Comparison of ENCODE assay signal across 10 cellular contexts in genomic region chr3:172280406-172281051, GRCh38.
DNase-seq lines count a peak whose midpoint lies in the region; ATAC-seq and TF ChIP-seq lines count a peak whose summit lies in the region.
"Had no signal": no experiment of that assay in that cellular context is flagged by ENCODE, and none has a peak within 500 bp of the region (broad histone marks: within the 10 kb centered on the region; RNA-seq: fewer than 3 reads in every experiment).

No MANE protein-coding gene starts in this region.

- H3K9me3 ChIP-seq in heart right ventricle (no peaks in the 10 kb centered on the region), smooth muscle cell (replicated peaks; ENCODE audit: low read depth) (no peaks in the 10 kb centered on the region)

- peaks cover 92% of the 10 kb centered on the region for H3K79me2 ChIP-seq in smooth muscle cell (ENCODE audit: low read depth)

- H3K27ac Mint-ChIP-seq in activated naive CD4-positive, alpha-beta T cell treated with anti-CD3 and anti-CD28 coated beads for 36 hours: no peak overlapping the region
- H3K27ac Mint-ChIP-seq: activated T-helper 17 cell treated with anti-CD3 and anti-CD28 coated beads, Interleukin-2, amount 50 U/mL, for 72 hours had no signal

- H3K4me1 Mint-ChIP-seq in activated naive CD4-positive, alpha-beta T cell treated with anti-CD3 and anti-CD28 coated beads for 36 hours (ENCODE audit: low read depth): no peaks in the 10 kb centered on the region

- H3K4me1 ChIP-seq in heart right ventricle (peaks cover 0 to 80% (median 55%) of the 10 kb centered on the region in 9 donors), smooth muscle cell (ENCODE audit: low read depth) (peaks cover 14% of the 10 kb centered on the region)

- H3K36me3 ChIP-seq in heart right ventricle (peaks cover 0 to 50% (median 0%) of the 10 kb centered on the region in 9 donors), smooth muscle cell (ENCODE audit: low read depth) (no peaks in the 10 kb centered on the region)

- H3K27me3 ChIP-seq in heart right ventricle (no peaks in the 10 kb centered on the region), smooth muscle cell (ENCODE audit: low read depth) (no peaks in the 10 kb centered on the region)

- H3K4me2 ChIP-seq in smooth muscle cell: peak overlapping the region; percentile 62

- 46% methylated on average over 1 of the region's 1 CpG for WGBS in heart right ventricle, 2 donors
- 28% methylated on average over 1 of the region's 1 CpG for WGBS in smooth muscle cell (ENCODE audit: low lambda C conversion rate)

- intact Hi-C loops in heart right ventricle (cut with DNase I): loop anchor here in 2 of 10 donors (10.0 kb wide), 2 partner anchors 54 to 236 kb away; no protein-coding TSS in a partner anchor
- intact Hi-C loops in activated naive CD4-positive, alpha-beta T cell treated with anti-CD3 and anti-CD28 coated beads for 36 hours (cut with micrococcal nuclease): no loop called here

- peak; percentile 58 for DNase-seq in HS-5 (ENCODE audit: low read depth)
- peak; percentile 49 for DNase-seq in amniotic stem cell (lab: John Stamatoyannopoulos, UW)
- DNase-seq in heart right ventricle: no peak
- DNase-seq in smooth muscle cell (lab: John Stamatoyannopoulos, UW; ENCODE audit: unreplicated experiment): no peak
- DNase-seq in activated naive CD4-positive, alpha-beta T cell treated with anti-CD3 and anti-CD28 coated beads for 36 hours: no peak
- DNase-seq: midbrain, NCI-H748 treated with DMSO at 0.1 percent for 48 hours had no signal

- no peak overlapping the region for H3K4me3 Mint-ChIP-seq in activated naive CD4-positive, alpha-beta T cell treated with anti-CD3 and anti-CD28 coated beads for 36 hours
- H3K4me3 Mint-ChIP-seq: activated T-helper 17 cell treated with anti-CD3 and anti-CD28 coated beads, Interleukin-2, amount 50 U/mL, for 72 hours had no signal

- no peaks in the 10 kb centered on the region for H3K27me3 Mint-ChIP-seq in activated naive CD4-positive, alpha-beta T cell treated with anti-CD3 and anti-CD28 coated beads for 36 hours (ENCODE audit: low read depth)
- H3K27me3 Mint-ChIP-seq: activated T-helper 17 cell treated with anti-CD3 and anti-CD28 coated beads, Interleukin-2, amount 50 U/mL, for 72 hours had no signal

- ATAC-seq in heart right ventricle: peak in 6 of 8 donors; percentile 27 to 76 (median 55)
- ATAC-seq in HG03457 (IDR thresholded peaks at IDR 0.05; ENCODE audit: unreplicated experiment): no peak
- ATAC-seq in HG02852 (IDR thresholded peaks at IDR 0.05; ENCODE audit: unreplicated experiment): no peak
- ATAC-seq: activated T-helper 17 cell treated with anti-CD3 and anti-CD28 coated beads, Interleukin-2, amount 50 U/mL, for 72 hours had no signal

- H3K36me3 Mint-ChIP-seq in activated naive CD4-positive, alpha-beta T cell treated with anti-CD3 and anti-CD28 coated beads for 36 hours (ENCODE audit: low read depth): peaks cover 2% of the 10 kb centered on the region

- CTCF ChIA-PET in activated naive CD4-positive, alpha-beta T cell treated with anti-CD3 and anti-CD28 coated beads for 36 hours (lab: Charles Lee): interaction anchor here (0.9 to 1.1 kb wide), 3 partner anchors 52 to 347 kb away, joined by 3 read pairs; no protein-coding TSS in a partner anchor

- TF ChIP-seq CTCF in heart right ventricle (IDR thresholded peaks at IDR 0.05): no peak
- TF ChIP-seq CTCF in smooth muscle cell (IDR thresholded peaks at IDR 0.05; ENCODE audit: borderline replicate concordance, insufficient read depth, poor library complexity, severe bottlenecking): no peak

- peaks cover 78% of the 10 kb centered on the region for H3F3A ChIP-seq in smooth muscle cell (ENCODE audit: low read depth)

- H4K20me1 ChIP-seq in smooth muscle cell (ENCODE audit: low read depth): peaks cover 99% of the 10 kb centered on the region

- H3K9ac ChIP-seq in smooth muscle cell (ENCODE audit: low read depth): peak overlapping the region; percentile 30

- no peak overlapping the region for H2AFZ ChIP-seq in smooth muscle cell (ENCODE audit: low read depth)

- H3K4me3 ChIP-seq in heart right ventricle (no peak overlapping the region), smooth muscle cell (no peak overlapping the region)

- no peaks in the 10 kb centered on the region for H3K9me3 Mint-ChIP-seq in activated naive CD4-positive, alpha-beta T cell treated with anti-CD3 and anti-CD28 coated beads for 36 hours
- H3K9me3 Mint-ChIP-seq: activated T-helper 17 cell treated with anti-CD3 and anti-CD28 coated beads, Interleukin-2, amount 50 U/mL, for 72 hours had no signal

- H3K27ac ChIP-seq in heart right ventricle: peak overlapping the region in 7 of 10 donors; percentile 29 to 75 (median 68)
- H3K27ac ChIP-seq in smooth muscle cell (ENCODE audit: low read depth): peak overlapping the region; percentile 88

Comparison
In these comparisons a context has a peak if more than half of its experiments do, and no peak if none do; other contexts are left out.
1. DNase-seq: peak in HS-5 (single experiment) and amniotic stem cell (single experiment); none in heart right ventricle (0 of 2), smooth muscle cell (single experiment) and activated naive CD4-positive, alpha-beta T cell treated with anti-CD3 and anti-CD28 coated beads for 36 hours (single experiment).
2. ATAC-seq: peak in heart right ventricle (6 of 8); none in HG03457 (single experiment) and HG02852 (single experiment).